9 cellular contexts compared by ENCODE assay signal in genomic region chr9:136711751-136712689, GRCh38.
DNase-seq lines count a peak whose midpoint lies in the region; ATAC-seq, FAIRE-seq and TF ChIP-seq lines count a peak whose summit lies in the region.
"Had no signal": no experiment of that assay in that cellular context is flagged by ENCODE, and none has a peak within 500 bp of the region (broad histone marks: within the 10 kb centered on the region; RNA-seq: fewer than 3 reads in every experiment).

Gene DIPK1B (plus strand): TSS chr9:136712572. CDS start chr9:136712666, 94 bp downstream.

- H3K27ac ChIP-seq in angular gyrus (ENCODE audit: low read depth, low read length) (peak within 1 kb of the TSS; percentile 66), stomach smooth muscle (ENCODE audit: low read length) (peak within 1 kb of the TSS; percentile 41)

- H3K9me3 ChIP-seq in iPS-18c (ENCODE audit: control insufficient read depth, insufficient read depth, low read length) (no peaks in the 10 kb centered on the region), stomach smooth muscle (ENCODE audit: control insufficient read depth in 2 of 2, low read length in 2 of 2) (no peaks in the 10 kb centered on the region)

- H3K4me3 ChIP-seq in iPS-18c (ENCODE audit: insufficient read depth, low read depth, low read length) (peak within 1 kb of the TSS; percentile 80), stomach smooth muscle (ENCODE audit: low read length in 2 of 2) (peak within 1 kb of the TSS; percentile 55 to 66)

- H3K9ac ChIP-seq in stomach smooth muscle (ENCODE audit: low read length in 2 of 2): peak within 1 kb of the TSS; percentile 29 to 71

- ATAC-seq in HG03432 (IDR thresholded peaks at IDR 0.05; ENCODE audit: unreplicated experiment): no peak

- TF ChIP-seq CTCF in D721Med (IDR thresholded peaks at IDR 0.05; ENCODE audit: insufficient read depth, missing control alignments): no peak

- peak; percentile 99 for DNase-seq in D721Med (ENCODE audit: insufficient read length, low spot score)
- DNase-seq in NCI-H146 treated with DMSO at 0.1 percent for 48 hours (lab: John Stamatoyannopoulos, UW; ENCODE audit: unreplicated experiment): peak; percentile 24
- DNase-seq in central memory CD4-positive, alpha-beta T cell: no peak
- DNase-seq in pons (ENCODE audit: low spot score): no peak

- FAIRE-seq in D721Med (lab: Jason Lieb, UNC): no peak
- FAIRE-seq: keratinocyte had no signal

- peaks cover 19% of the 10 kb centered on the region for H3K4me1 ChIP-seq in stomach smooth muscle (ENCODE audit: control insufficient read depth, insufficient read depth, low read length)

- H3K27me3 ChIP-seq in stomach smooth muscle (ENCODE audit: control insufficient read depth in 1 of 2, insufficient read depth in 2 of 2, low read length in 2 of 2): peaks cover 0 to 9% of the 10 kb centered on the region in 2 donors

- no peaks in the 10 kb centered on the region for H3K36me3 ChIP-seq in stomach smooth muscle (ENCODE audit: control insufficient read depth in 2 of 2, insufficient read depth in 2 of 2, low read length in 2 of 2)

Comparison
In these comparisons a context has a peak if more than half of its experiments do, and no peak if none do; other contexts are left out.
1. DNase-seq: peak in D721Med (single experiment) and NCI-H146 treated with DMSO at 0.1 percent for 48 hours (single experiment); none in central memory CD4-positive, alpha-beta T cell (single experiment) and pons (single experiment).